Comparison of ENCODE assay signal across 12 cellular contexts in the genomic region with DNA sequence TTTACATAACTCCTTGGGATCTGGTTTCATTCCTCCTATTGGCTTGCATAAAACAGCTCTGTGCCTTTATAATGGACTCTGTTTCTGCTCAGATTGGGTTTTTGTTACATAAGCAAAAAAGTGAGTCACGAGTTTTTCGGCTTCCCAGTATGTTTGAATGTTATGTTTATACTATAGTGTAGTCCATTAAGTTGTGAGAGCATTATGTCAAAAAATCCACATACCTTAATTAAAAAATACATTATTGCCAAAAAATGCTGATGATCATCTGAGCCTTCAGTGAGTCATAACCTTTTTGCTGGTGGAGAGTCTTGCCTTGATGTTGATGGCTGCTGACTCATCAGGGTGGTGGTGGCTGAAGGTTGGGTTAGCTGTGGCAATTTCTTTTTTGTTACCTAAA.
DNase-seq lines count a peak whose midpoint lies in the region; ATAC-seq and TF ChIP-seq lines count a peak whose summit lies in the region.
"Had no signal": no experiment of that assay in that cellular context is flagged by ENCODE, and none has a peak within 500 bp of the region (broad histone marks: within the 10 kb centered on the region; RNA-seq: fewer than 3 reads in every experiment).

No MANE protein-coding gene starts in this region.

- DNase-seq in GM03348 (ENCODE audit: low spot score): peak; percentile 38
- peak; percentile 8 for DNase-seq in NCI-H460 (ENCODE audit: extremely low read depth, low read depth)
- peak; percentile 77 for DNase-seq in choroid plexus epithelial cell (ENCODE audit: low read depth)
- no peak for DNase-seq in osteocyte (ENCODE audit: extremely low spot score, unreplicated experiment)
- DNase-seq in activated CD8-positive, alpha-beta memory T cell treated with anti-CD3 and anti-CD28 coated beads, Interleukin-2, amount 10 ng/mL, durations not matched to agents 7 days and 5 days: no peak
- DNase-seq: activated CD4-positive, alpha-beta T cell treated with anti-CD3 and anti-CD28 coated beads, Interleukin-2, amount 10 ng/mL, durations not matched to agents 24 days and 14 days; activated naive CD8-positive, alpha-beta T cell treated with anti-CD3 and anti-CD28 coated beads, Interleukin-2, amount 10 ng/mL, durations not matched to agents 7 days and 5 days; NCI-H2081; psoas muscle had no signal

- TF ChIP-seq CTCF in choroid plexus epithelial cell (conservative IDR thresholded peaks at IDR 0.05; ENCODE audit: low read depth, low read length) (no peak), osteocyte (IDR thresholded peaks at IDR 0.05) (no peak)

- no peak overlapping the region for H3K4me3 Mint-ChIP-seq in osteocyte (ENCODE audit: unreplicated experiment)
- no peak overlapping the region for H3K4me3 Mint-ChIP-seq in activated CD8-positive, alpha-beta memory T cell treated with anti-CD3 and anti-CD28 coated beads, Interleukin-2, amount 10 ng/mL, durations not matched to agents 7 days and 5 days
- H3K4me3 Mint-ChIP-seq: activated CD4-positive, alpha-beta T cell treated with anti-CD3 and anti-CD28 coated beads, Interleukin-2, amount 10 ng/mL, durations not matched to agents 24 days and 14 days; activated naive CD8-positive, alpha-beta T cell treated with anti-CD3 and anti-CD28 coated beads, Interleukin-2, amount 10 ng/mL, durations not matched to agents 7 days and 5 days had no signal

- H3K4me1 Mint-ChIP-seq in osteocyte (ENCODE audit: unreplicated experiment): peaks cover 14% of the 10 kb centered on the region
- H3K4me1 Mint-ChIP-seq in activated CD8-positive, alpha-beta memory T cell treated with anti-CD3 and anti-CD28 coated beads, Interleukin-2, amount 10 ng/mL, durations not matched to agents 7 days and 5 days: peaks cover 1% of the 10 kb centered on the region
- H3K4me1 Mint-ChIP-seq: activated CD4-positive, alpha-beta T cell treated with anti-CD3 and anti-CD28 coated beads, Interleukin-2, amount 10 ng/mL, durations not matched to agents 24 days and 14 days; activated naive CD8-positive, alpha-beta T cell treated with anti-CD3 and anti-CD28 coated beads, Interleukin-2, amount 10 ng/mL, durations not matched to agents 7 days and 5 days had no signal

- peaks cover 3% of the 10 kb centered on the region for H3K36me3 Mint-ChIP-seq in osteocyte (ENCODE audit: unreplicated experiment)
- peaks cover 1% of the 10 kb centered on the region for H3K36me3 Mint-ChIP-seq in activated CD8-positive, alpha-beta memory T cell treated with anti-CD3 and anti-CD28 coated beads, Interleukin-2, amount 10 ng/mL, durations not matched to agents 7 days and 5 days
- H3K36me3 Mint-ChIP-seq: activated naive CD8-positive, alpha-beta T cell treated with anti-CD3 and anti-CD28 coated beads, Interleukin-2, amount 10 ng/mL, durations not matched to agents 7 days and 5 days had no signal

- no peak for ATAC-seq in activated CD8-positive, alpha-beta memory T cell treated with anti-CD3 and anti-CD28 coated beads, Interleukin-2, amount 10 ng/mL, durations not matched to agents 7 days and 5 days
- ATAC-seq in GM19351 (IDR thresholded peaks at IDR 0.05; ENCODE audit: unreplicated experiment) (no peak), HG03135 (IDR thresholded peaks at IDR 0.05; ENCODE audit: unreplicated experiment) (no peak)
- ATAC-seq: psoas muscle had no signal

- CTCF ChIA-PET in activated CD8-positive, alpha-beta memory T cell treated with anti-CD3 and anti-CD28 coated beads, Interleukin-2, amount 10 ng/mL, durations not matched to agents 7 days and 5 days (lab: Charles Lee): no interaction called here

- H3K27me3 Mint-ChIP-seq in osteocyte (ENCODE audit: unreplicated experiment): no peaks in the 10 kb centered on the region
- no peaks in the 10 kb centered on the region for H3K27me3 Mint-ChIP-seq in activated CD8-positive, alpha-beta memory T cell treated with anti-CD3 and anti-CD28 coated beads, Interleukin-2, amount 10 ng/mL, durations not matched to agents 7 days and 5 days
- H3K27me3 Mint-ChIP-seq: activated CD4-positive, alpha-beta T cell treated with anti-CD3 and anti-CD28 coated beads, Interleukin-2, amount 10 ng/mL, durations not matched to agents 24 days and 14 days; activated naive CD8-positive, alpha-beta T cell treated with anti-CD3 and anti-CD28 coated beads, Interleukin-2, amount 10 ng/mL, durations not matched to agents 7 days and 5 days had no signal

- H3K27ac Mint-ChIP-seq in osteocyte (ENCODE audit: unreplicated experiment): peak overlapping the region; percentile 56
- no peak overlapping the region for H3K27ac Mint-ChIP-seq in activated CD8-positive, alpha-beta memory T cell treated with anti-CD3 and anti-CD28 coated beads, Interleukin-2, amount 10 ng/mL, durations not matched to agents 7 days and 5 days
- H3K27ac Mint-ChIP-seq: activated CD4-positive, alpha-beta T cell treated with anti-CD3 and anti-CD28 coated beads, Interleukin-2, amount 10 ng/mL, durations not matched to agents 24 days and 14 days; activated naive CD8-positive, alpha-beta T cell treated with anti-CD3 and anti-CD28 coated beads, Interleukin-2, amount 10 ng/mL, durations not matched to agents 7 days and 5 days had no signal

- peaks cover 12% of the 10 kb centered on the region for H3K9me3 Mint-ChIP-seq in osteocyte (ENCODE audit: unreplicated experiment)
- peaks cover 1% of the 10 kb centered on the region for H3K9me3 Mint-ChIP-seq in activated CD8-positive, alpha-beta memory T cell treated with anti-CD3 and anti-CD28 coated beads, Interleukin-2, amount 10 ng/mL, durations not matched to agents 7 days and 5 days (ENCODE audit: low read depth)
- H3K9me3 Mint-ChIP-seq: activated CD4-positive, alpha-beta T cell treated with anti-CD3 and anti-CD28 coated beads, Interleukin-2, amount 10 ng/mL, durations not matched to agents 24 days and 14 days had no signal

- no peak overlapping the region for H3K4me3 ChIP-seq in choroid plexus epithelial cell (ENCODE audit: low read depth, low read length)
- H3K4me3 ChIP-seq: esophagus muscularis mucosa, psoas muscle had no signal

Comparison
In these comparisons a context has a peak if more than half of its experiments do, and no peak if none do; other contexts are left out.
1. DNase-seq: peak in GM03348 (single experiment), NCI-H460 (single experiment) and choroid plexus epithelial cell (single experiment); none in osteocyte (single experiment) and activated CD8-positive, alpha-beta memory T cell treated with anti-CD3 and anti-CD28 coated beads, Interleukin-2, amount 10 ng/mL, durations not matched to agents 7 days and 5 days (single experiment).